Comparison of ENCODE assay signal across 23 cellular contexts in genomic region chr1:209519786-209520185, GRCh38.
DNase-seq lines count a peak whose midpoint lies in the region; ATAC-seq, FAIRE-seq and TF ChIP-seq lines count a peak whose summit lies in the region.
"Had no signal": no experiment of that assay in that cellular context is flagged by ENCODE, and none has a peak within 500 bp of the region (broad histone marks: within the 10 kb centered on the region; RNA-seq: fewer than 3 reads in every experiment).

No MANE protein-coding gene starts in this region.

- no peaks in the 10 kb centered on the region for H3K9me1 ChIP-seq in K562 (ENCODE audit: control insufficient read depth, insufficient read depth, low read length)

- TF ChIP-seq EP300 in A549 (IDR thresholded peaks at IDR 0.05) (no peak), K562 (IDR thresholded peaks at IDR 0.05; ENCODE audit: low read length) (no peak)

- no peaks in the 10 kb centered on the region for H3K79me2 ChIP-seq in K562 (ENCODE audit: control insufficient read depth, insufficient read depth, low read length)

- no peaks in the 10 kb centered on the region for H3K9me3 ChIP-seq in A549
- no peaks in the 10 kb centered on the region for H3K9me3 ChIP-seq in K562 (replicated peaks; ENCODE audit: control insufficient read depth, insufficient read depth, low read depth, low read length)
- H3K9me3 ChIP-seq: Caco-2 had no signal

- H3K27me3 ChIP-seq in K562 (ENCODE audit: control insufficient read depth in 2 of 2, insufficient read depth in 2 of 2, low read length in 2 of 2), result no peaks in the 10 kb centered on the region
- H3K27me3 ChIP-seq: BLaER1 treated with 17β-estradiol and CSF1 and Interleukin-3, amounts not matched to agents 10 nM and 100 nM had no signal

- intact Hi-C loops in K562 (cut with micrococcal nuclease), result no loop called here

- H3K4me3 ChIP-seq in A549 (no peak overlapping the region), K562 (no peak overlapping the region)
- H3K4me3 ChIP-seq: BLaER1 treated with 17β-estradiol and CSF1 and Interleukin-3, amounts not matched to agents 10 nM and 100 nM had no signal

- TF ChIP-seq RAD21 in A549 (conservative IDR thresholded peaks at IDR 0.05 in 1 of 2, IDR thresholded peaks at IDR 0.05 in 1 of 2), result no peak
- no peak for TF ChIP-seq RAD21 in K562 (CRISPR knock-in tag; conservative IDR thresholded peaks at IDR 0.05 in 1 of 2, IDR thresholded peaks at IDR 0.05 in 1 of 2)

- in situ Hi-C loops in K562 (cut with MboI), result no loop called here

- H3K4me3 Mint-ChIP-seq in stimulated activated effector memory CD8-positive, alpha-beta T cell treated with anti-CD3 and anti-CD28 coated beads, Interleukin-12 subunit alpha, Interleukin-12 subunit beta, amount 100 ng/mL, for 72 hours, result no peak overlapping the region
- H3K4me3 Mint-ChIP-seq: B cell; CD4-positive, alpha-beta T cell; CD8-positive, alpha-beta T cell had no signal

- BruUV-seq in K562 (replicated peaks; lab: Mats Ljungman, UMichigan), result no TSS peak

- no peaks in the 10 kb centered on the region for H3K4me1 ChIP-seq in A549
- H3K4me1 ChIP-seq in K562 (replicated peaks in 1 of 2; ENCODE audit: control insufficient read depth in 2 of 2, insufficient read depth in 2 of 2, low read length in 2 of 2), result no peaks in the 10 kb centered on the region
- H3K4me1 ChIP-seq: Caco-2 had no signal

- CTCF ChIA-PET in A549 (lab: Yijun Ruan, JAX), result interaction anchor here (0.8 kb wide), 1 partner anchor 10 kb away, joined by 3 read pairs; no protein-coding TSS in a partner anchor
- CTCF ChIA-PET in K562 (lab: Yijun Ruan, JAX; ENCODE audit: low intra/inter-chr PET ratio), result no interaction called here

- no peak for TF ChIP-seq POLR2A in A549 (IDR thresholded peaks at IDR 0.05; ENCODE audit: low read length)
- no peak for TF ChIP-seq POLR2A in K562 (conservative IDR thresholded peaks at IDR 0.05)

- POLR2A ChIA-PET in A549 (lab: Yijun Ruan, JAX) (no interaction called here), K562 (lab: Yijun Ruan, JAX) (no interaction called here)

- H3K27ac Mint-ChIP-seq in stimulated activated effector memory CD8-positive, alpha-beta T cell treated with anti-CD3 and anti-CD28 coated beads, Interleukin-12 subunit alpha, Interleukin-12 subunit beta, amount 100 ng/mL, for 72 hours, result no peak overlapping the region
- H3K27ac Mint-ChIP-seq: B cell; CD4-positive, alpha-beta T cell; CD8-positive, alpha-beta T cell had no signal

- no peaks in the 10 kb centered on the region for H3K4me1 Mint-ChIP-seq in stimulated activated effector memory CD8-positive, alpha-beta T cell treated with anti-CD3 and anti-CD28 coated beads, Interleukin-12 subunit alpha, Interleukin-12 subunit beta, amount 100 ng/mL, for 72 hours
- H3K4me1 Mint-ChIP-seq: B cell had no signal

- TF ChIP-seq CTCF in A549 (IDR thresholded peaks at IDR 0.05) (no peak), K562 (IDR thresholded peaks at IDR 0.05 in 2 of 3, conservative IDR thresholded peaks at IDR 0.05 in 1 of 3; ENCODE audit: insufficient read depth in 2 of 3, low read depth in 1 of 3, low read length in 3 of 3) (no peak)

- H3K27ac ChIP-seq in A549 (no peak overlapping the region), K562 (ENCODE audit: extremely low read depth, low read depth, low read length) (no peak overlapping the region)
- H3K27ac ChIP-seq: BLaER1 treated with 17β-estradiol and CSF1 and Interleukin-3, amounts not matched to agents 10 nM and 100 nM; C4-2B had no signal

- no peaks in the 10 kb centered on the region for H4K20me1 ChIP-seq in K562 (replicated peaks; ENCODE audit: control insufficient read depth, insufficient read depth, low read length)
- H4K20me1 ChIP-seq: BLaER1 treated with 17β-estradiol and CSF1 and Interleukin-3, amounts not matched to agents 10 nM and 100 nM had no signal

- WGBS in A549 (ENCODE audit: missing lambda C conversion rate), result 15% methylated on average over 4 of the region's 4 CpGs
- WGBS in K562 (ENCODE audit: insufficient coverage, low coverage, missing lambda C conversion rate), result 0% methylated on average over 4 of the region's 4 CpGs

- no peak for DNase-seq in A549 (ENCODE audit: low read depth in 1 of 2, low spot score in 1 of 2)
- DNase-seq in K562 (ENCODE audit: extremely low read depth in 1 of 4, low spot score in 3 of 4), result no peak
- DNase-seq in islet precursor cell, result peak; percentile 27
- DNase-seq in stimulated activated effector memory CD8-positive, alpha-beta T cell treated with anti-CD3 and anti-CD28 coated beads, Interleukin-12 subunit alpha, Interleukin-12 subunit beta, amount 100 ng/mL, for 72 hours (ENCODE audit: low spot score in 2 of 2), result no peak
- DNase-seq in SIG-M5 treated with dmso at 0.1 percent for 504 hours (lab: John Stamatoyannopoulos, UW; ENCODE audit: unreplicated experiment), result no peak
- no peak for DNase-seq in foreskin melanocyte
- DNase-seq: 8988T; AML-193; Caco-2; Calu3; CD4-positive, alpha-beta T cell; CD8-positive, alpha-beta T cell; DMS79 treated with DMSO at 0.1 percent for 48 hours; GF-D8 had no signal

- no peaks in the 10 kb centered on the region for H3K9me3 Mint-ChIP-seq in stimulated activated effector memory CD8-positive, alpha-beta T cell treated with anti-CD3 and anti-CD28 coated beads, Interleukin-12 subunit alpha, Interleukin-12 subunit beta, amount 100 ng/mL, for 72 hours
- H3K9me3 Mint-ChIP-seq: CD4-positive, alpha-beta T cell; CD8-positive, alpha-beta T cell had no signal

- H3K36me3 ChIP-seq in K562 (ENCODE audit: control insufficient read depth, insufficient read depth, low read length), result no peaks in the 10 kb centered on the region
- H3K36me3 ChIP-seq: BLaER1 treated with 17β-estradiol and CSF1 and Interleukin-3, amounts not matched to agents 10 nM and 100 nM had no signal

- no peak for FAIRE-seq in A549 (lab: Jason Lieb, UNC)
- no peak for FAIRE-seq in K562 (lab: Jason Lieb, UNC)
- FAIRE-seq: A204.1, D721Med, G401.6, GM12891, GM19239 had no signal

- no peak overlapping the region for H2AFZ ChIP-seq in K562 (ENCODE audit: low read depth, low read length)

- ATAC-seq in A549 (no peak), K562 (no peak), HG03442 (IDR thresholded peaks at IDR 0.05; ENCODE audit: unreplicated experiment) (no peak)
- ATAC-seq in stimulated activated effector memory CD8-positive, alpha-beta T cell treated with anti-CD3 and anti-CD28 coated beads, Interleukin-12 subunit alpha, Interleukin-12 subunit beta, amount 100 ng/mL, for 72 hours, result peak; percentile 32
- ATAC-seq: CD8-positive, alpha-beta T cell had no signal

- H3K36me3 Mint-ChIP-seq in stimulated activated effector memory CD8-positive, alpha-beta T cell treated with anti-CD3 and anti-CD28 coated beads, Interleukin-12 subunit alpha, Interleukin-12 subunit beta, amount 100 ng/mL, for 72 hours, result no peaks in the 10 kb centered on the region
- H3K36me3 Mint-ChIP-seq: CD8-positive, alpha-beta T cell had no signal

- no peak overlapping the region for H3K9ac ChIP-seq in K562 (ENCODE audit: insufficient read depth in 1 of 2, low read depth in 2 of 2, low read length in 2 of 2)
- H3K9ac ChIP-seq: BLaER1 treated with 17β-estradiol and CSF1 and Interleukin-3, amounts not matched to agents 10 nM and 100 nM had no signal

- H3K4me2 ChIP-seq in A549 (no peak overlapping the region), K562 (ENCODE audit: insufficient read depth, low read length) (no peak overlapping the region)
- H3K4me2 ChIP-seq: BLaER1 treated with 17β-estradiol and CSF1 and Interleukin-3, amounts not matched to agents 10 nM and 100 nM had no signal

TF ChIP-seq in A549, 52 proteins besides CTCF, POLR2A, EP300 and RAD21:
- no peak for TF ChIP-seq CHD4 (IDR thresholded peaks at IDR 0.05; ENCODE audit: borderline replicate concordance)
- TF ChIP-seq MAFK (IDR thresholded peaks at IDR 0.05; ENCODE audit: partially characterized antibody), result peak; percentile 56

TF ChIP-seq in K562, 482 proteins besides CTCF, POLR2A, EP300 and RAD21:
- TF ChIP-seq SIRT6 (IDR thresholded peaks at IDR 0.05; ENCODE audit: low read depth, low read length), result no peak
- peak; percentile 27; the same call in 1 of the 2 replicates for TF ChIP-seq ZNF316 (IDR thresholded peaks at IDR 0.05)
- TF ChIP-seq ZNF695 (CRISPR knock-in tag; IDR thresholded peaks at IDR 0.05), result no peak
- no peak for TF ChIP-seq ZC3H11A (IDR thresholded peaks at IDR 0.05; ENCODE audit: low read depth, low read length)

Comparison
In these comparisons a context has a peak if more than half of its experiments do, and no peak if none do; other contexts are left out.
1. Of the 35 proteins assayed by ChIP-seq in both K562 and A549: peak only in K562: none; only in A549: MAFK; in both: none; in neither: 34.